Comparison of ENCODE assay signal across 24 cellular contexts in genomic region chr1:207039380-207040180, GRCh38. TPM values are rescaled to one million over a fixed set of nuclear protein-coding genes. Genes with fewer than 3 reads are reported as not detected.
DNase-seq lines count a peak whose midpoint lies in the region; ATAC-seq, FAIRE-seq and TF ChIP-seq lines count a peak whose summit lies in the region.
"Had no signal": no experiment of that assay in that cellular context is flagged by ENCODE, and none has a peak within 500 bp of the region (broad histone marks: within the 10 kb centered on the region; RNA-seq: fewer than 3 reads in every experiment).

No MANE protein-coding gene starts in this region.

- BruUV-seq in A673 (replicated peaks; lab: Mats Ljungman, UMichigan), result no TSS peak

- ATAC-seq in Right ventricle myocardium superior (ENCODE audit: poor library complexity) (peak; percentile 92), heart left ventricle (peak; percentile 78 to 85 (median 84)), lung (ENCODE audit: insufficient read depth, low FRiP score) (no peak)
- ATAC-seq: activated CD4-positive, alpha-beta T cell treated with anti-CD3 and anti-CD28 coated beads for 36 hours; activated T-cell treated with anti-CD3 and anti-CD28 coated beads, Interleukin-2, amount 50 U/mL, for 4 hours; stimulated activated naive CD8-positive, alpha-beta T cell treated with anti-CD3 and anti-CD28 coated beads, Interleukin-15, Interleukin-2, amounts not matched to agents 100 U/mL and 50 U/mL, for 24 hours had no signal

- H3K4me3 ChIP-seq in heart left ventricle, result no peak overlapping the region
- H3K4me3 ChIP-seq in lung, result no peak overlapping the region
- H3K4me3 ChIP-seq in A673 (ENCODE audit: low read depth, low read length, poor library complexity, severe bottlenecking), result no peak overlapping the region
- H3K4me3 ChIP-seq: neural progenitor cell, prostate gland, thyroid gland had no signal

- CTCF ChIA-PET in A673 (lab: Charles Lee), result no interaction called here

- H3K27ac ChIP-seq in heart left ventricle (peak overlapping the region in 6 of 12 donors; percentile 4 to 54 (median 30)), lung (ENCODE audit: low read depth in 1 of 2, low read length in 1 of 2) (peak overlapping the region; percentile 53 to 70), A673 (ENCODE audit: low read depth, low read length, poor library complexity, severe bottlenecking) (no peak overlapping the region)
- H3K27ac ChIP-seq: KMS-11, neural progenitor cell, prostate gland, thyroid gland had no signal

- POLR2A ChIA-PET in A673 (lab: Charles Lee; ENCODE audit: low non-redundant PET), result no interaction called here

- FAIRE-seq in GM19239 (lab: Jason Lieb, UNC), result no peak
- FAIRE-seq: GM12892 had no signal

- intact Hi-C loops in Right ventricle myocardium superior (cut with DNase I), result no loop called here
- intact Hi-C loops in cardiac septum (cut with DNase I), result no loop called here
- intact Hi-C loops in heart left ventricle (cut with DNase I), result no loop called here
- intact Hi-C loops in A673 (cut with micrococcal nuclease; ENCODE audit: unreplicated experiment), result no loop called here

- no peaks in the 10 kb centered on the region for H3K9me3 ChIP-seq in heart left ventricle
- no peaks in the 10 kb centered on the region for H3K9me3 ChIP-seq in lung (ENCODE audit: control insufficient read depth in 2 of 2, insufficient read depth in 1 of 2, low read length in 1 of 2)
- H3K9me3 ChIP-seq in A673 (ENCODE audit: low read depth, low read length, poor library complexity, severe bottlenecking), result no peaks in the 10 kb centered on the region
- H3K9me3 ChIP-seq: prostate gland, thyroid gland had no signal

- no peak for DNase-seq in Right ventricle myocardium superior
- DNase-seq in cardiac septum (ENCODE audit: low spot score), result no peak
- no peak for DNase-seq in heart left ventricle
- no peak for DNase-seq in lung (ENCODE audit: low spot score)
- no peak for DNase-seq in NCI-H446 (lab: John Stamatoyannopoulos, UW)
- no peak for DNase-seq in A673 (ENCODE audit: low spot score)
- DNase-seq in pons (ENCODE audit: low spot score), result no peak
- DNase-seq in GM19239 (ENCODE audit: insufficient read length, low spot score), result no peak
- DNase-seq: activated CD4-positive, alpha-beta T cell treated with anti-CD3 and anti-CD28 coated beads for 36 hours; activated T-cell treated with anti-CD3 and anti-CD28 coated beads, Interleukin-2, amount 50 U/mL, for 4 hours; CD8-positive, alpha-beta memory T cell; DMS 273 treated with DMSO at 0.1 percent for 48 hours; NCI-H1417 treated with DMSO at 0.1 percent for 48 hours; RPMI8226; stimulated activated naive CD8-positive, alpha-beta T cell treated with anti-CD3 and anti-CD28 coated beads, Interleukin-15, Interleukin-2, amounts not matched to agents 100 U/mL and 50 U/mL, for 24 hours; thyroid gland had no signal

- H3K27me3 ChIP-seq in heart left ventricle, result no peaks in the 10 kb centered on the region
- H3K27me3 ChIP-seq in lung (ENCODE audit: control insufficient read depth, insufficient read depth), result no peaks in the 10 kb centered on the region
- peaks cover 26% of the 10 kb centered on the region for H3K27me3 ChIP-seq in A673 (replicated peaks; ENCODE audit: insufficient read depth, low read depth, low read length, poor library complexity)
- H3K27me3 ChIP-seq: thyroid gland had no signal

- TF ChIP-seq CTCF in heart left ventricle (IDR thresholded peaks at IDR 0.05) (no peak), lung (IDR thresholded peaks at IDR 0.05; ENCODE audit: control extremely low read depth, extremely low read depth) (no peak), A673 (conservative IDR thresholded peaks at IDR 0.05; ENCODE audit: low read depth, low read length) (no peak)

- no peak for TF ChIP-seq POLR2A in heart left ventricle (IDR thresholded peaks at IDR 0.05)

- H3K36me3 ChIP-seq in heart left ventricle (peaks cover 0 to 11% (median 0%) of the 10 kb centered on the region in 9 donors), lung (ENCODE audit: control insufficient read depth in 2 of 2, insufficient read depth in 2 of 2, low read length in 2 of 2) (no peaks in the 10 kb centered on the region), A673 (ENCODE audit: insufficient read depth, low read length, poor library complexity, severe bottlenecking) (no peaks in the 10 kb centered on the region)
- H3K36me3 ChIP-seq: neural progenitor cell, prostate gland, thyroid gland had no signal

- H3K4me1 ChIP-seq in heart left ventricle (peaks cover 0 to 20% (median 3%) of the 10 kb centered on the region in 12 donors), lung (ENCODE audit: control insufficient read depth in 2 of 2, insufficient read depth in 2 of 2, low read length in 2 of 2) (peaks cover 2% of the 10 kb centered on the region in 2 donors), A673 (ENCODE audit: insufficient read depth, low read length, poor library complexity, severe bottlenecking) (no peaks in the 10 kb centered on the region)
- H3K4me1 ChIP-seq: neural progenitor cell, prostate gland, thyroid gland had no signal

- WGBS in heart left ventricle, 4 donors, result 50 to 68% (median 60%) methylated on average over 4 of the region's 4 CpGs
- WGBS in lung, 2 donors, result 71 to 83% methylated on average over 4 of the region's 4 CpGs

RNA-seq across cellular contexts. Expression of gene C1orf116, which starts 7.0 kb away (rescaled TPM):
- total RNA-seq in Right ventricle myocardium superior (0.81 TPM), cardiac septum (0.70 TPM), heart left ventricle (1 to 10 TPM in 3 of 9 donors, under 1 TPM in 6; 0.42 to 3.3 (median 0.85) TPM), lung (100 to 1,000 TPM; 123 to 130 TPM), A673 (2021) (0.09 and 0.13 TPM in 2 replicates)
- polyA plus RNA-seq in heart left ventricle (under 1 TPM; 0.08 to 0.28 TPM), lung (10 to 100 TPM; 27.7 to 59.9 TPM)
- total RNA-seq: B cell; CD8-positive, alpha-beta memory T cell; H4; skeletal muscle tissue had no signal
- polyA plus RNA-seq: CD8-positive, alpha-beta memory T cell had no signal

RNA-seq across cellular contexts. Expression of gene YOD1, which starts 11.4 kb away (rescaled TPM):
- total RNA-seq in Right ventricle myocardium superior (4.0 TPM), cardiac septum (7.2 TPM), heart left ventricle (1 to 10 TPM; 3.9 to 7.4 (median 6.1) TPM), lung (10 to 100 TPM in 1 of 2 donors, 1 to 10 TPM in 1; 7.1 to 34.4 TPM), A673 (2021) (12.0 and 12.6 TPM in 2 replicates)
- polyA plus RNA-seq in heart left ventricle (1 to 10 TPM; 1.9 to 4.5 TPM), lung (1 to 10 TPM; 3.4 to 3.7 TPM)

RNA-seq across cellular contexts. Expression of gene PFKFB2, which starts 13.5 kb away (rescaled TPM):
- 77.9 TPM for total RNA-seq in Right ventricle myocardium superior
- total RNA-seq in cardiac septum, result 49.9 TPM
- 100 to 1,000 TPM in 3 of 9 donors, 10 to 100 TPM in 6; 34.2 to 130 (median 64.0) TPM for total RNA-seq in heart left ventricle
- polyA plus RNA-seq in heart left ventricle, result 10 to 100 TPM; 16.0 to 45.7 TPM
- 10 to 100 TPM; 50.8 to 52.3 TPM for total RNA-seq in lung
- polyA plus RNA-seq in lung, result 10 to 100 TPM; 19.9 to 28.4 TPM
- 7.6 and 8.5 TPM in 2 replicates for total RNA-seq in A673 (2021)

RNA-seq across cellular contexts. Expression of gene C4BPB, which starts 49.1 kb away (rescaled TPM):
- 0.46 TPM for total RNA-seq in Right ventricle myocardium superior
- 0.24 TPM for total RNA-seq in cardiac septum
- 1 to 10 TPM in 2 of 9 donors, under 1 TPM in 1, not detected in 6; 0.20 to 3.3 (median 1.3) TPM for total RNA-seq in heart left ventricle
- polyA plus RNA-seq in heart left ventricle, result not detected
- total RNA-seq in lung, result 1 to 10 TPM; 4.2 to 6.5 TPM
- polyA plus RNA-seq in lung, result 1 to 10 TPM; 2.6 to 5.1 TPM
- not detected in 2 replicates for total RNA-seq in A673 (2021)
- total RNA-seq: B cell, H4, kidney epithelial cell, skeletal muscle tissue, thyroid gland had no signal
- polyA plus RNA-seq: CD8-positive, alpha-beta memory T cell had no signal

Comparison
In these comparisons a context has a peak if more than half of its experiments do, and no peak if none do; other contexts are left out.
1. RNA of gene C1orf116, which starts 7.0 kb away (total RNA-seq): 123 to 130 TPM in lung; 0.42 to 3.3 TPM in heart left ventricle, 0.81 TPM in Right ventricle myocardium superior (single experiment), 0.70 TPM in cardiac septum (single experiment) and 0.09 to 0.13 TPM in A673; every median in the first group is over 10 times any median in the second.